In genomic region chr1:198876371-198876871, GRCh38 we compare ENCODE assay signal across 9 cellular contexts.
DNase-seq lines count a peak whose midpoint lies in the region; ATAC-seq and TF ChIP-seq lines count a peak whose summit lies in the region.
"Had no signal": no experiment of that assay in that cellular context is flagged by ENCODE, and none has a peak within 500 bp of the region (broad histone marks: within the 10 kb centered on the region; RNA-seq: fewer than 3 reads in every experiment).

No MANE protein-coding gene starts in this region.

- H3K27me3 Mint-ChIP-seq in endodermal cell (ENCODE audit: insufficient read depth), result no peaks in the 10 kb centered on the region
- peaks cover 0 to 1% of the 10 kb centered on the region in 2 donors for H3K27me3 Mint-ChIP-seq in CD4-positive, alpha-beta memory T cell

- no peaks in the 10 kb centered on the region for H3K9me3 Mint-ChIP-seq in endodermal cell
- H3K9me3 Mint-ChIP-seq in CD4-positive, alpha-beta memory T cell, result peaks cover 0 to 4% (median 0%) of the 10 kb centered on the region in 8 donors

- POLR2A ChIA-PET in CD4-positive, alpha-beta memory T cell (lab: Charles Lee; ENCODE audit: partially characterized antibody), result no interaction called here

- peak overlapping the region; percentile 35 for H3K27ac Mint-ChIP-seq in endodermal cell
- no peak overlapping the region for H3K27ac Mint-ChIP-seq in CD4-positive, alpha-beta memory T cell

- DNase-seq in ELF-1 (ENCODE audit: low read depth, low spot score) (peak; percentile 39), NCI-H2227 treated with DMSO at 0.1 percent for 48 hours (lab: John Stamatoyannopoulos, UW) (peak; percentile 89), endodermal cell (peak; percentile 64), nucleus accumbens (lab: John Stamatoyannopoulos, UW) (peak in 29 of 56 donors; percentile 2 to 56 (median 14)), AG08395 (ENCODE audit: low spot score) (no peak), hepatic stellate cell (ENCODE audit: low spot score) (no peak)
- no peak for DNase-seq in CD4-positive, alpha-beta memory T cell
- DNase-seq: PC-3 had no signal

- 74 to 83% methylated on average over 9 to 10 of the region's 10 CpGs for WGBS in endodermal cell (ENCODE audit: insufficient coverage in 1 of 2, insufficient read length in 1 of 2), 2 experiments

- H3K36me3 ChIP-seq in endodermal cell (ENCODE audit: control insufficient read depth, insufficient read depth, low read length), result no peaks in the 10 kb centered on the region
- no peaks in the 10 kb centered on the region for H3K36me3 ChIP-seq in CD4-positive, alpha-beta memory T cell (ENCODE audit: insufficient read depth, low read length)

- no peak overlapping the region for H3K4me3 Mint-ChIP-seq in endodermal cell
- no peak overlapping the region for H3K4me3 Mint-ChIP-seq in CD4-positive, alpha-beta memory T cell

- no peak overlapping the region for H3K4me3 ChIP-seq in endodermal cell (ENCODE audit: low read length)
- H3K4me3 ChIP-seq in CD4-positive, alpha-beta memory T cell (ENCODE audit: low read length in 2 of 2), result no peak overlapping the region

- CTCF ChIA-PET in CD4-positive, alpha-beta memory T cell (lab: Charles Lee; ENCODE audit: partially characterized antibody), result no interaction called here

- intact Hi-C loops in CD4-positive, alpha-beta memory T cell (cut with micrococcal nuclease), result no loop called here

- no peak for ATAC-seq in GM18502 (IDR thresholded peaks at IDR 0.05; ENCODE audit: poor library complexity, unreplicated experiment)
- ATAC-seq: PC-3 had no signal

- H3K27ac ChIP-seq in endodermal cell (ENCODE audit: low read depth, low read length), result peak overlapping the region; percentile 63
- H3K27ac ChIP-seq in CD4-positive, alpha-beta memory T cell (ENCODE audit: low read depth, low read length), result no peak overlapping the region

- H3K4me1 Mint-ChIP-seq in endodermal cell, result peaks cover 3% of the 10 kb centered on the region
- no peaks in the 10 kb centered on the region for H3K4me1 Mint-ChIP-seq in CD4-positive, alpha-beta memory T cell

- no peaks in the 10 kb centered on the region for H3K27me3 ChIP-seq in endodermal cell (ENCODE audit: control insufficient read depth, insufficient read depth, low read length, poor library complexity, severe bottlenecking)
- no peaks in the 10 kb centered on the region for H3K27me3 ChIP-seq in CD4-positive, alpha-beta memory T cell (ENCODE audit: insufficient read depth, low read length)

- peak; percentile 50 for TF ChIP-seq CTCF in endodermal cell (conservative IDR thresholded peaks at IDR 0.05)

- H3K9ac ChIP-seq in endodermal cell (ENCODE audit: extremely low read depth, low read length, poor library complexity, severe bottlenecking), result no peak overlapping the region

- no peaks in the 10 kb centered on the region for H3K9me3 ChIP-seq in endodermal cell (ENCODE audit: control insufficient read depth, low read length)
- no peaks in the 10 kb centered on the region for H3K9me3 ChIP-seq in CD4-positive, alpha-beta memory T cell (ENCODE audit: control insufficient read depth in 1 of 2, low read length in 2 of 2)

- H3K36me3 Mint-ChIP-seq in endodermal cell (ENCODE audit: low read depth), result no peaks in the 10 kb centered on the region
- peaks cover 0 to 3% of the 10 kb centered on the region in 2 donors for H3K36me3 Mint-ChIP-seq in CD4-positive, alpha-beta memory T cell

- peaks cover 5% of the 10 kb centered on the region for H3K4me1 ChIP-seq in endodermal cell (ENCODE audit: control insufficient read depth, insufficient read depth, low read length)
- H3K4me1 ChIP-seq in CD4-positive, alpha-beta memory T cell (ENCODE audit: insufficient read depth, low read length), result no peaks in the 10 kb centered on the region

Comparison
In these comparisons a context has a peak if more than half of its experiments do, and no peak if none do; other contexts are left out.
1. DNase-seq: peak in ELF-1 (single experiment), NCI-H2227 treated with DMSO at 0.1 percent for 48 hours (single experiment), endodermal cell (single experiment) and nucleus accumbens (29 of 56); none in AG08395 (single experiment), hepatic stellate cell (single experiment) and CD4-positive, alpha-beta memory T cell (0 of 5).